Comparison of ENCODE assay signal across 27 cellular contexts in genomic region chr12:114248527-114248926, GRCh38.
"Had no signal": no experiment of that assay in that cellular context is flagged by ENCODE, and none has a peak within 500 bp of the region (broad histone marks: within the 10 kb centered on the region; RNA-seq: fewer than 3 reads in every experiment).

No MANE protein-coding gene starts in this region.

- FAIRE-seq: frontal cortex, small intestine had no signal

- H3K4me2 ChIP-seq: hepatocyte, neural progenitor cell had no signal

- H2AFZ ChIP-seq: hepatocyte, neural progenitor cell had no signal

- H3K79me2 ChIP-seq: hepatocyte had no signal

- H3K27ac ChIP-seq: hepatocyte, left lung, neural progenitor cell, thoracic aorta, upper lobe of left lung had no signal

- H3K27me3 ChIP-seq: hepatocyte, neural progenitor cell, upper lobe of left lung had no signal

- H3K36me3 ChIP-seq: left lung, neural progenitor cell, thoracic aorta, upper lobe of left lung had no signal

- ATAC-seq: activated CD4-positive, CD25-positive, alpha-beta regulatory T cell treated with anti-CD3 and anti-CD28 coated beads, Interleukin-2, amount 50 U/mL, for 24 hours; activated CD8-positive, alpha-beta memory T cell treated with anti-CD3 and anti-CD28 coated beads, Interleukin-2, amount 10 ng/mL, durations not matched to agents 7 days and 5 days; activated CD8-positive, alpha-beta T cell treated with anti-CD3 and anti-CD28 coated beads for 36 hours; esophagus mucosa; left lung; naive thymus-derived CD8-positive, alpha-beta T cell; sciatic nerve; stimulated activated naive B cell treated with anti-CD40 and anti-IgM and Interleukin-4, amounts not matched to agents 10 μg/mL and 1 μg/mL and 100 μg/mL, for 72 hours had no signal

- H3K4me1 ChIP-seq: left lung, upper lobe of left lung had no signal

- H3K9ac ChIP-seq: neural progenitor cell had no signal

- H3K4me3 ChIP-seq: hepatocyte, left lung, neural progenitor cell, thoracic aorta, upper lobe of left lung had no signal

- DNase-seq: activated CD4-positive, alpha-beta T cell treated with anti-CD3 and anti-CD28 coated beads, Interleukin-2, amount 10 ng/mL, durations not matched to agents 7 days and 5 days; activated CD8-positive, alpha-beta memory T cell treated with anti-CD3 and anti-CD28 coated beads, Interleukin-2, amount 10 ng/mL, durations not matched to agents 7 days and 5 days; activated CD8-positive, alpha-beta T cell treated with anti-CD3 and anti-CD28 coated beads for 36 hours; activated effector memory CD4-positive, alpha-beta T cell treated with anti-CD3 and anti-CD28 coated beads, Interleukin-2, amount 50 U/mL, for 16 hours; activated naive CD4-positive, alpha-beta T cell treated with anti-CD3 and anti-CD28 coated beads, Interleukin-2, amount 10 ng/mL, durations not matched to agents 7 days and 5 days; activated T-cell treated with anti-CD3 and anti-CD28 coated beads for 4 hours; amygdala; central memory CD4-positive, alpha-beta T cell; dermis blood vessel endothelial cell; effector CD8-positive, alpha-beta T cell; glutamatergic neuron; immature natural killer cell; left lung; naive thymus-derived CD8-positive, alpha-beta T cell; posterior cingulate gyrus; small intestine; stimulated activated CD4-positive, alpha-beta T cell treated with anti-CD3 and anti-CD28 coated beads, Interleukin-15, amount 100 ng/mL, for 24 hours; stimulated activated CD8-positive, alpha-beta memory T cell treated with anti-CD3 and anti-CD28 coated beads, Interleukin-4, amount 100 ng/mL, for 48 hours; stimulated activated naive B cell treated with anti-CD40 and anti-IgM and Interleukin-4, amounts not matched to agents 10 μg/mL and 1 μg/mL and 100 μg/mL, for 72 hours; upper lobe of left lung had no signal

- H3K9me3 ChIP-seq: left lung, thoracic aorta, upper lobe of left lung had no signal
